In the genomic region with DNA sequence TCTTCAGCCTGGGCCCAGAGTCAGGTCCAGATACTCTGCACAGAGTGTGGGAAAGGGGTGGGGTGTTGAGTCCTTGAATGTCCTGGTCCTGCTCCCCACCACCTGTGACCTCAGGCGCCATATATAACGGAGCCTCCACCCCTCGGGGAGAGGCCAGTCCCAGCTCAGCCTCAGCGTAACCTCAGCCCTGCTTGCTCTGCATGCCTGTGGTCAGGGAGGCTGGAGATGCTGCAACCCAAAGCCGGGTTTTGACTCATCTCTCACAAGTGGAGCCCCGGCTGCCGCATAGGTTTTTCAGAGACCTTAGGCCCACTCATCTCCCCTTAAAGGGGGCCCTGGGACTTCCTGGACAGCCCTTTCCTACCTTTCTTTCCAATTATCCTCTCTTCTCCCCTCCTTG, we compare ENCODE assay signal across 8 cellular contexts. TPM values are rescaled to one million over a fixed set of nuclear protein-coding genes. Genes with fewer than 3 reads are reported as not detected.
DNase-seq lines count a peak whose midpoint lies in the region; ATAC-seq and TF ChIP-seq lines count a peak whose summit lies in the region.

No MANE protein-coding gene starts in this region.

- no peak overlapping the region for H3K9ac ChIP-seq in fibroblast of lung (ENCODE audit: insufficient read depth, low read length)

- H3K27me3 ChIP-seq in DOHH2 (ENCODE audit: control insufficient read depth, low read length), result no peaks in the 10 kb centered on the region
- no peaks in the 10 kb centered on the region for H3K27me3 ChIP-seq in fibroblast of lung (ENCODE audit: control insufficient read depth, insufficient read depth, low read length)

- H3K4me1 Mint-ChIP-seq in activated CD4-positive, alpha-beta T cell treated with anti-CD3 and anti-CD28 coated beads, Interleukin-2, amount 10 ng/mL, durations not matched to agents 24 days and 14 days, result peaks cover 63% of the 10 kb centered on the region

- no peaks in the 10 kb centered on the region for H4K20me1 ChIP-seq in DOHH2 (ENCODE audit: control insufficient read depth, insufficient read depth, low read depth, low read length)
- no peaks in the 10 kb centered on the region for H4K20me1 ChIP-seq in fibroblast of lung (ENCODE audit: control insufficient read depth, extremely low read depth, insufficient read depth, low read length)

- H3K27ac ChIP-seq in DOHH2 (ENCODE audit: low read depth, low read length) (peak overlapping the region; percentile 60), fibroblast of lung (ENCODE audit: insufficient read depth, low read length) (peak overlapping the region; percentile 53)

- H3K4me2 ChIP-seq in DOHH2 (ENCODE audit: low read length) (peak overlapping the region; percentile 72), fibroblast of lung (ENCODE audit: extremely low read depth, insufficient read depth, low read length) (peak overlapping the region; percentile 30)

- H3K36me3 Mint-ChIP-seq in activated CD4-positive, alpha-beta T cell treated with anti-CD3 and anti-CD28 coated beads, Interleukin-2, amount 10 ng/mL, durations not matched to agents 24 days and 14 days (ENCODE audit: low read depth), result peaks cover 39% of the 10 kb centered on the region

- ATAC-seq in GM21360 (IDR thresholded peaks at IDR 0.05; ENCODE audit: unreplicated experiment), result peak; percentile 62
- peak; percentile 68 for ATAC-seq in HG03571 (IDR thresholded peaks at IDR 0.05; ENCODE audit: unreplicated experiment)

- peak overlapping the region; percentile 88 for H3K27ac Mint-ChIP-seq in activated CD4-positive, alpha-beta T cell treated with anti-CD3 and anti-CD28 coated beads, Interleukin-2, amount 10 ng/mL, durations not matched to agents 24 days and 14 days

- peaks cover 91% of the 10 kb centered on the region for H3K4me1 ChIP-seq in DOHH2 (ENCODE audit: control insufficient read depth, low read length)
- peaks cover 7% of the 10 kb centered on the region for H3K4me1 ChIP-seq in fibroblast of lung (ENCODE audit: control insufficient read depth, extremely low read depth, insufficient read depth, low read length)

- peak overlapping the region; percentile 92 for H3K4me3 Mint-ChIP-seq in activated CD4-positive, alpha-beta T cell treated with anti-CD3 and anti-CD28 coated beads, Interleukin-2, amount 10 ng/mL, durations not matched to agents 24 days and 14 days

- H3K79me2 ChIP-seq in DOHH2 (ENCODE audit: control insufficient read depth, low read length) (peaks cover 40% of the 10 kb centered on the region), fibroblast of lung (ENCODE audit: control insufficient read depth, insufficient read depth, low read length) (no peaks in the 10 kb centered on the region)

- H3F3A ChIP-seq in DOHH2 (ENCODE audit: control insufficient read depth, insufficient read depth), result peaks cover 12% of the 10 kb centered on the region

- H3K4me3 ChIP-seq in DOHH2 (ENCODE audit: low read length) (peak overlapping the region; percentile 80), fibroblast of lung (replicated peaks in 1 of 4; ENCODE audit: control extremely low read depth in 1 of 4, insufficient read depth in 1 of 4, low read depth in 3 of 4, low read length in 4 of 4) (no peak overlapping the region)

- H3K9me3 ChIP-seq in DOHH2 (ENCODE audit: control insufficient read depth, insufficient read depth, low read length) (no peaks in the 10 kb centered on the region), fibroblast of lung (ENCODE audit: control insufficient read depth, insufficient read depth, low read depth, low read length) (no peaks in the 10 kb centered on the region)

- H3K9me2 ChIP-seq in DOHH2 (replicated peaks; ENCODE audit: control insufficient read depth, low read length), result no peaks in the 10 kb centered on the region

- intact Hi-C loops in activated CD4-positive, alpha-beta T cell treated with anti-CD3 and anti-CD28 coated beads, Interleukin-2, amount 10 ng/mL, durations not matched to agents 24 days and 14 days (cut with micrococcal nuclease), result no loop called here

- H3K27me3 Mint-ChIP-seq in activated CD4-positive, alpha-beta T cell treated with anti-CD3 and anti-CD28 coated beads, Interleukin-2, amount 10 ng/mL, durations not matched to agents 24 days and 14 days, result no peaks in the 10 kb centered on the region

- no peaks in the 10 kb centered on the region for H3K9me3 Mint-ChIP-seq in activated CD4-positive, alpha-beta T cell treated with anti-CD3 and anti-CD28 coated beads, Interleukin-2, amount 10 ng/mL, durations not matched to agents 24 days and 14 days

- 0 out of 2 replicates have a peak, but pooled peaks cover 4% of the 10 kb centered on the region for H3K36me3 ChIP-seq in DOHH2 (ENCODE audit: control insufficient read depth, low read length)
- peaks cover 6% of the 10 kb centered on the region for H3K36me3 ChIP-seq in fibroblast of lung (ENCODE audit: control insufficient read depth, insufficient read depth, low read length)

- DNase-seq in activated CD4-positive, alpha-beta T cell treated with anti-CD3 and anti-CD28 coated beads, Interleukin-2, amount 10 ng/mL, durations not matched to agents 24 days and 14 days, result peak; percentile 93
- peak; percentile 89 for DNase-seq in fibroblast of lung (ENCODE audit: low read depth in 2 of 2)
- DNase-seq in stimulated activated CD8-positive, alpha-beta memory T cell treated with anti-CD3 and anti-CD28 coated beads, Interleukin-2, amount 100 ng/mL, for 48 hours (ENCODE audit: low read depth in 2 of 2), result peak; percentile 73 to 77
- no peak for DNase-seq in NCI-H2081 (lab: John Stamatoyannopoulos, UW)
- DNase-seq in DMS79 treated with DMSO at 0.1 percent for 48 hours (lab: John Stamatoyannopoulos, UW), result no peak

- TF ChIP-seq CTCF in DOHH2 (IDR thresholded peaks at IDR 0.05; ENCODE audit: low read depth, low read length, poor library complexity, severe bottlenecking) (no peak), fibroblast of lung (conservative IDR thresholded peaks at IDR 0.05 in 1 of 2, IDR thresholded peaks at IDR 0.05 in 1 of 2; ENCODE audit: low read depth in 1 of 2, low read length in 2 of 2) (no peak)

- no peak overlapping the region for H2AFZ ChIP-seq in fibroblast of lung (ENCODE audit: low read length)

RNA-seq across cellular contexts. Expression of a gene that starts 1.3 kb away (rescaled TPM):
- 226 and 239 TPM in 2 replicates for total RNA-seq in activated CD4-positive, alpha-beta T cell treated with anti-CD3 and anti-CD28 coated beads, Interleukin-2, amount 10 ng/mL, durations not matched to agents 24 days and 14 days
- 0.26 and 0.50 TPM in 2 replicates for total RNA-seq in fibroblast of lung
- polyA plus RNA-seq in fibroblast of lung, result 0.15 and 0.20 TPM in 2 replicates
- 0.22 and 0.38 TPM in 2 replicates for polyA plus RNA-seq in fibroblast of lung (2012)
- not detected in 2 replicates for polyA minus RNA-seq in fibroblast of lung (ENCODE audit: low replicate concordance)

RNA-seq across cellular contexts. Expression of a gene that starts 25.0 kb away (rescaled TPM):
- total RNA-seq in activated CD4-positive, alpha-beta T cell treated with anti-CD3 and anti-CD28 coated beads, Interleukin-2, amount 10 ng/mL, durations not matched to agents 24 days and 14 days, result 21.6 and 25.6 TPM in 2 replicates
- 6.4 and 10.1 TPM in 2 replicates for total RNA-seq in fibroblast of lung
- 6.9 and 7.8 TPM in 2 replicates for polyA plus RNA-seq in fibroblast of lung
- polyA plus RNA-seq in fibroblast of lung (2012), result 5.5 and 7.9 TPM in 2 replicates
- polyA minus RNA-seq in fibroblast of lung (ENCODE audit: low replicate concordance), result 3.7 and 10.6 TPM in 2 replicates

RNA-seq across cellular contexts. Expression of a gene that starts 25.2 kb away (rescaled TPM):
- 44.0 and 50.5 TPM in 2 replicates for total RNA-seq in activated CD4-positive, alpha-beta T cell treated with anti-CD3 and anti-CD28 coated beads, Interleukin-2, amount 10 ng/mL, durations not matched to agents 24 days and 14 days
- total RNA-seq in fibroblast of lung, result 14.6 and 16.8 TPM in 2 replicates
- polyA plus RNA-seq in fibroblast of lung, result 7.3 and 10.6 TPM in 2 replicates
- polyA plus RNA-seq in fibroblast of lung (2012), result 7.0 and 9.8 TPM in 2 replicates
- 6.0 and 10.6 TPM in 2 replicates for polyA minus RNA-seq in fibroblast of lung (ENCODE audit: low replicate concordance)

RNA-seq across cellular contexts. Expression of a gene that starts 26.3 kb away (rescaled TPM):
- total RNA-seq in activated CD4-positive, alpha-beta T cell treated with anti-CD3 and anti-CD28 coated beads, Interleukin-2, amount 10 ng/mL, durations not matched to agents 24 days and 14 days, result 57.2 and 58.5 TPM in 2 replicates
- total RNA-seq in fibroblast of lung, result 26.7 and 51.4 TPM in 2 replicates
- 26.9 and 30.4 TPM in 2 replicates for polyA plus RNA-seq in fibroblast of lung
- polyA plus RNA-seq in fibroblast of lung (2012), result 38.1 and 47.4 TPM in 2 replicates
- polyA minus RNA-seq in fibroblast of lung (ENCODE audit: low replicate concordance), result 83.5 and 87.1 TPM in 2 replicates

Comparison
In these comparisons a context has a peak if more than half of its experiments do, and no peak if none do; other contexts are left out.
1. DNase-seq: peak in activated CD4-positive, alpha-beta T cell treated with anti-CD3 and anti-CD28 coated beads, Interleukin-2, amount 10 ng/mL, durations not matched to agents 24 days and 14 days (single experiment), fibroblast of lung (2 of 2) and stimulated activated CD8-positive, alpha-beta memory T cell treated with anti-CD3 and anti-CD28 coated beads, Interleukin-2, amount 100 ng/mL, for 48 hours (2 of 2); none in NCI-H2081 (0 of 2) and DMS79 treated with DMSO at 0.1 percent for 48 hours (single experiment).
2. RNA of a gene that starts 1.3 kb away (total RNA-seq): 226 to 239 TPM in activated CD4-positive, alpha-beta T cell treated with anti-CD3 and anti-CD28 coated beads, Interleukin-2, amount 10 ng/mL, durations not matched to agents 24 days and 14 days; 0.26 to 0.50 TPM in fibroblast of lung; every median in the first group is over 100 times any median in the second.